In the genomic region with DNA sequence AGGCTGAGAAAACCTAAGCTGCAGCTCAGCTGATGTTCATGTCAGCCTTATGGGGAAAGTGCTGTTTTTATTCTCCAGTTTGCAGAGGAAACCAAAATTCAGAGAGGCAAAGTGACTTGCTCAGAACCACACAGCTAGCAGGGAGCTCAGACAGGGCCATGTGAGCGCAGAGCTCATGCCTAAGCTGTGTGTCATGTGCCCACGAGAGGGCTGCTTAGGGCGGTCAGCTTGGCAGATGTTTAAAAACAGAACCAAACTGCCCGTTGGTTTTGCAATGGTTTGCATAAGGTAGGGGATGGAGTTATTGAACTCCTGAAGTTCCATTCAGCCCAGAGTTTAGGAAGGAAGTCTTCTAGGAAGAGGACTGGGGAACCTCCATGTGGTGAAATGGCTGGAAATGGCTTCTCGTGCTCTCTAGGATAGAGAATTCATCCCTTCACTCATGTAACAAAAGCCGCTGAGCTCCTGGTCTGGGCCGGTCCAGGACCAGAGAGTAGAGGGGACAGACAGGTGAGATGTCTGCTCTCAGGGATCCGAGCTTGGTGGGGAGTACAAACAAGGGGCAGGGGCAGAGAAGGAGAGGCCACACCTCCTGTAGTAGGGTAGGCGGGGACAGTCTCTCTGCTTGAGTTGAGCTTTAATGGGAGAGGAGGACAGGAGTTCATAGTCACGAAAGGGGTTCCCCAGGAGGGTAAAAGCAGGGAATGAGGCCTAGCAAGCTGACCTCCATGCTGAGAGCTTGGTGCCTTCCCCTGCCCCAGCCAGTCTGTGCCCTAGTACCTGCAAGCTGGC, we compare ENCODE assay signal across 10 cellular contexts. TPM values are rescaled to one million over a fixed set of nuclear protein-coding genes. Genes with fewer than 3 reads are reported as not detected.
DNase-seq lines count a peak whose midpoint lies in the region; ATAC-seq and TF ChIP-seq lines count a peak whose summit lies in the region.
"Had no signal": no experiment of that assay in that cellular context is flagged by ENCODE, and none has a peak within 500 bp of the region (broad histone marks: within the 10 kb centered on the region; RNA-seq: fewer than 3 reads in every experiment).

No MANE protein-coding gene starts in this region.

- POLR2A ChIA-PET in BJ (lab: Charles Lee), result interaction anchor here (0.8 to 1.5 kb wide), 2 partner anchors 11 to 17 kb away, joined by 3 to 5 read pairs; no protein-coding TSS in a partner anchor
- POLR2A ChIA-PET in naive thymus-derived CD4-positive, alpha-beta T cell (lab: Charles Lee), result no interaction called here

- H3K27me3 ChIP-seq in BJ (ENCODE audit: control insufficient read depth, insufficient read depth, low read length), result no peaks in the 10 kb centered on the region
- no peaks in the 10 kb centered on the region for H3K27me3 ChIP-seq in endodermal cell (ENCODE audit: control insufficient read depth, insufficient read depth, low read length, poor library complexity, severe bottlenecking)
- no peaks in the 10 kb centered on the region for H3K27me3 ChIP-seq in naive thymus-derived CD4-positive, alpha-beta T cell (ENCODE audit: control insufficient read depth in 2 of 2, insufficient read depth in 2 of 2, low read length in 2 of 2)
- no peaks in the 10 kb centered on the region for H3K27me3 ChIP-seq in ovary

- ATAC-seq in naive thymus-derived CD4-positive, alpha-beta T cell, result peak; percentile 62

- H3K36me3 ChIP-seq in BJ (ENCODE audit: control insufficient read depth, insufficient read depth, low read length) (0 out of 2 replicates have a peak, but pooled peaks cover 1% of the 10 kb centered on the region), endodermal cell (ENCODE audit: control insufficient read depth, insufficient read depth, low read length) (no peaks in the 10 kb centered on the region), ovary (no peaks in the 10 kb centered on the region)
- H3K36me3 ChIP-seq in naive thymus-derived CD4-positive, alpha-beta T cell (ENCODE audit: control insufficient read depth in 2 of 3, insufficient read depth in 3 of 3, low read length in 3 of 3), result no peaks in the 10 kb centered on the region

- no peaks in the 10 kb centered on the region for H3K9me3 Mint-ChIP-seq in endodermal cell
- no peaks in the 10 kb centered on the region for H3K9me3 Mint-ChIP-seq in naive thymus-derived CD4-positive, alpha-beta T cell

- H3K27ac ChIP-seq in endodermal cell (ENCODE audit: low read depth, low read length), result peak overlapping the region; percentile 41
- no peak overlapping the region for H3K27ac ChIP-seq in naive thymus-derived CD4-positive, alpha-beta T cell (ENCODE audit: low read depth, low read length)
- no peak overlapping the region for H3K27ac ChIP-seq in caudate nucleus (ENCODE audit: low read depth, low read length)
- no peak overlapping the region for H3K27ac ChIP-seq in ovary

- peak overlapping the region; percentile 85 for H3K27ac Mint-ChIP-seq in endodermal cell
- H3K27ac Mint-ChIP-seq in naive thymus-derived CD4-positive, alpha-beta T cell, result no peak overlapping the region

- no peaks in the 10 kb centered on the region for H3K27me3 Mint-ChIP-seq in endodermal cell (ENCODE audit: insufficient read depth)
- no peaks in the 10 kb centered on the region for H3K27me3 Mint-ChIP-seq in naive thymus-derived CD4-positive, alpha-beta T cell

- CTCF ChIA-PET in BJ (lab: Yijun Ruan, JAX), result interaction anchor here (0.9 to 6.7 kb wide), 7 partner anchors 12 to 251 kb away, joined by 3 to 43 read pairs (median 3); no protein-coding TSS in a partner anchor
- CTCF ChIA-PET in naive thymus-derived CD4-positive, alpha-beta T cell (lab: Charles Lee), result interaction anchor here (0.7 kb wide), 1 partner anchor 13 kb away, joined by 4 read pairs; no protein-coding TSS in a partner anchor

- H3K4me1 ChIP-seq in endodermal cell (ENCODE audit: control insufficient read depth, insufficient read depth, low read length) (peaks cover 34% of the 10 kb centered on the region), ovary (ENCODE audit: insufficient read depth) (peaks cover 13% of the 10 kb centered on the region)
- H3K4me1 ChIP-seq in naive thymus-derived CD4-positive, alpha-beta T cell (ENCODE audit: control insufficient read depth in 2 of 2, insufficient read depth in 2 of 2, low read length in 2 of 2), result no peaks in the 10 kb centered on the region

- intact Hi-C loops in naive thymus-derived CD4-positive, alpha-beta T cell (cut with micrococcal nuclease), result no loop called here
- intact Hi-C loops in posterior vena cava (cut with DNase I) (no loop called here), ovary (cut with DNase I) (no loop called here)

- H3K9ac ChIP-seq in endodermal cell (ENCODE audit: extremely low read depth, low read length, poor library complexity, severe bottlenecking), result no peak overlapping the region

- no peak for TF ChIP-seq POLR2A in ovary (IDR thresholded peaks at IDR 0.05)

- H3K36me3 Mint-ChIP-seq in endodermal cell (ENCODE audit: low read depth), result no peaks in the 10 kb centered on the region
- no peaks in the 10 kb centered on the region for H3K36me3 Mint-ChIP-seq in naive thymus-derived CD4-positive, alpha-beta T cell

- no peak overlapping the region for H3K4me3 Mint-ChIP-seq in endodermal cell
- H3K4me3 Mint-ChIP-seq in naive thymus-derived CD4-positive, alpha-beta T cell, result no peak overlapping the region

- H3K4me3 ChIP-seq in BJ (ENCODE audit: low read depth, low read length) (no peak overlapping the region), endodermal cell (ENCODE audit: low read length) (no peak overlapping the region), ovary (no peak overlapping the region)
- no peak overlapping the region for H3K4me3 ChIP-seq in naive thymus-derived CD4-positive, alpha-beta T cell (ENCODE audit: low read length)

- TF ChIP-seq CTCF in BJ (IDR thresholded peaks at IDR 0.05; ENCODE audit: insufficient read depth, low read depth, low read length) (no peak), endodermal cell (conservative IDR thresholded peaks at IDR 0.05) (no peak), ovary (IDR thresholded peaks at IDR 0.05) (no peak)

- peaks cover 39% of the 10 kb centered on the region for H3K4me1 Mint-ChIP-seq in endodermal cell
- peaks cover 0 to 10% (median 2%) of the 10 kb centered on the region in 7 donors for H3K4me1 Mint-ChIP-seq in naive thymus-derived CD4-positive, alpha-beta T cell

- WGBS in endodermal cell (ENCODE audit: insufficient coverage in 1 of 2, insufficient read length in 1 of 2), 2 experiments, result 69 to 74% methylated on average over 10 of the region's 10 CpGs
- 70 to 72% (median 72%) methylated on average over 10 of the region's 10 CpGs for WGBS in ovary, 3 donors

- peak; percentile 55 for DNase-seq in BJ (ENCODE audit: low read depth)
- peak; percentile 78 for DNase-seq in NCI-H226
- peak; percentile 84 for DNase-seq in endodermal cell
- no peak for DNase-seq in naive thymus-derived CD4-positive, alpha-beta T cell
- no peak for DNase-seq in posterior vena cava (ENCODE audit: low spot score)
- DNase-seq in caudate nucleus (lab: John Stamatoyannopoulos, UW), result no peak
- DNase-seq in NCI-H128 (lab: John Stamatoyannopoulos, UW; ENCODE audit: unreplicated experiment), result no peak
- no peak for DNase-seq in ovary
- DNase-seq: SHP77; stimulated activated CD4-positive, alpha-beta T cell treated with anti-CD3 and anti-CD28 coated beads, Interleukin-15, amount 100 ng/mL, for 24 hours had no signal

- TF ChIP-seq EP300 in ovary (IDR thresholded peaks at IDR 0.05), result no peak

- H3K9me3 ChIP-seq in endodermal cell (ENCODE audit: control insufficient read depth, low read length) (no peaks in the 10 kb centered on the region), ovary (no peaks in the 10 kb centered on the region)
- no peaks in the 10 kb centered on the region for H3K9me3 ChIP-seq in naive thymus-derived CD4-positive, alpha-beta T cell (ENCODE audit: control insufficient read depth in 2 of 3, low read length in 3 of 3)

RNA-seq across cellular contexts. Expression of a gene that starts 46.9 kb away (rescaled TPM):
- polyA plus RNA-seq in BJ (2011; rRNA removed) (5.6 and 12.5 TPM in 2 replicates), ovary (10 to 100 TPM in 1 of 2 donors, 1 to 10 TPM in 1; 3.6 to 18.3 TPM)
- 12.0 and 13.5 TPM in 2 replicates for polyA minus RNA-seq in BJ (2011; rRNA and poly(A)+ RNA removed)
- total RNA-seq in endodermal cell (10 to 100 TPM in 1 of 2 donors, 1 to 10 TPM in 1; 5.2 to 10.5 TPM), posterior vena cava (100 to 1,000 TPM; 103 to 111 TPM), ovary (10 to 100 TPM in 5 of 7 donors, 1 to 10 TPM in 2; 7.6 to 23.0 (median 19.6) TPM)
- polyA plus RNA-seq in endodermal cell (2013, experiment 1 of 2), result 27.7 TPM
- 26.5 TPM for polyA plus RNA-seq in endodermal cell (2013, experiment 2 of 2)
- total RNA-seq in naive thymus-derived CD4-positive, alpha-beta T cell, result 10 to 100 TPM in 1 of 5 experiments, under 1 TPM in 3, not detected in 1; 0.59 to 19.7 (median 0.84) TPM
- not detected for polyA plus RNA-seq in naive thymus-derived CD4-positive, alpha-beta T cell

Comparison
In these comparisons a context has a peak if more than half of its experiments do, and no peak if none do; other contexts are left out.
1. DNase-seq: peak in BJ (single experiment), NCI-H226 (single experiment) and endodermal cell (single experiment); none in naive thymus-derived CD4-positive, alpha-beta T cell (0 of 9), posterior vena cava (single experiment), caudate nucleus (0 of 61), NCI-H128 (single experiment) and ovary (0 of 5).
2. RNA of a gene that starts 46.9 kb away (total RNA-seq): 103 to 111 TPM in posterior vena cava; 7.6 to 23.0 TPM in ovary, 5.2 to 10.5 TPM in endodermal cell and 0.59 to 19.7 TPM in naive thymus-derived CD4-positive, alpha-beta T cell; every median in the first group is over 4 times any median in the second.